In genomic region chr5:142636093-142636492, GRCh38 we compare ENCODE assay signal across 21 cellular contexts. TPM values are rescaled to one million over a fixed set of nuclear protein-coding genes. Genes with fewer than 3 reads are reported as not detected.
DNase-seq lines count a peak whose midpoint lies in the region; ATAC-seq, FAIRE-seq and TF ChIP-seq lines count a peak whose summit lies in the region.
"Had no signal": no experiment of that assay in that cellular context is flagged by ENCODE, and none has a peak within 500 bp of the region (broad histone marks: within the 10 kb centered on the region; RNA-seq: fewer than 3 reads in every experiment).

No MANE protein-coding gene starts in this region.

- H2AFZ ChIP-seq in parathyroid adenoma: peak overlapping the region; percentile 75

- H3K27ac ChIP-seq in kidney (ENCODE audit: low read depth in 2 of 2, low read length in 2 of 2): peak overlapping the region; percentile 33 to 55
- peak overlapping the region; percentile 98 for H3K27ac ChIP-seq in parathyroid adenoma
- no peak overlapping the region for H3K27ac ChIP-seq in caudate nucleus (ENCODE audit: low read depth, low read length)
- H3K27ac ChIP-seq: A549; BLaER1 treated with 17β-estradiol and CSF1 and Interleukin-3, amounts not matched to agents 10 nM and 100 nM had no signal

- no peak overlapping the region for H3K4me3 ChIP-seq in kidney (ENCODE audit: low read length in 2 of 2)
- H3K4me3 ChIP-seq in parathyroid adenoma (ENCODE audit: low read depth, low read length): peak overlapping the region; percentile 23
- H3K4me3 ChIP-seq: A549; BLaER1 treated with 17β-estradiol and CSF1 and Interleukin-3, amounts not matched to agents 10 nM and 100 nM had no signal

- peak overlapping the region; percentile 56 for H3K4me2 ChIP-seq in parathyroid adenoma (ENCODE audit: low read length)
- H3K4me2 ChIP-seq: A549; BLaER1 treated with 17β-estradiol and CSF1 and Interleukin-3, amounts not matched to agents 10 nM and 100 nM had no signal

- H3K36me3 ChIP-seq in kidney (ENCODE audit: control insufficient read depth in 1 of 2, insufficient read depth in 2 of 2, low read length in 2 of 2) (no peaks in the 10 kb centered on the region), parathyroid adenoma (ENCODE audit: control insufficient read depth, insufficient read depth, low read length) (no peaks in the 10 kb centered on the region)
- H3K36me3 ChIP-seq: BLaER1 treated with 17β-estradiol and CSF1 and Interleukin-3, amounts not matched to agents 10 nM and 100 nM had no signal

- TF ChIP-seq CTCF in kidney (IDR thresholded peaks at IDR 0.05; ENCODE audit: borderline replicate concordance, extremely low read depth, insufficient read depth): no peak
- no peak for TF ChIP-seq CTCF in parathyroid adenoma (IDR thresholded peaks at IDR 0.05)

- peak; percentile 20 for DNase-seq in ELF-1 (ENCODE audit: low read depth, low spot score)
- no peak for DNase-seq in kidney
- DNase-seq in NCI-H187 treated with DMSO at 0.1 percent for 48 hours (lab: John Stamatoyannopoulos, UW): no peak
- DNase-seq in caudate nucleus (lab: John Stamatoyannopoulos, UW): no peak
- DNase-seq: CD8-positive, alpha-beta T cell; HFFc6; NCI-H1417 treated with DMSO at 0.1 percent for 48 hours; NCI-H1930; NCI-H226; NCI-H524; NCI-H82; RPMI8226 had no signal

- no peaks in the 10 kb centered on the region for H3K9me3 ChIP-seq in kidney (ENCODE audit: control insufficient read depth in 1 of 2, low read length in 2 of 2)
- no peaks in the 10 kb centered on the region for H3K9me3 ChIP-seq in parathyroid adenoma (ENCODE audit: control insufficient read depth, low read length)
- H3K9me3 ChIP-seq: A549; BLaER1 treated with 17β-estradiol and CSF1 and Interleukin-3, amounts not matched to agents 10 nM and 100 nM had no signal

- intact Hi-C loops in kidney (cut with DNase I): no loop called here

- peak; percentile 66; the same call in 1 of the 3 replicates for ATAC-seq in SK-N-SH treated with all-trans-retinoic acid at 6 μM for 48 hours
- no peak for ATAC-seq in GM21619 (IDR thresholded peaks at IDR 0.05; ENCODE audit: unreplicated experiment)
- ATAC-seq: A549; CD8-positive, alpha-beta T cell had no signal

- H3K9ac ChIP-seq in kidney (ENCODE audit: low read length in 2 of 2): no peak overlapping the region
- no peak overlapping the region for H3K9ac ChIP-seq in parathyroid adenoma
- H3K9ac ChIP-seq: BLaER1 treated with 17β-estradiol and CSF1 and Interleukin-3, amounts not matched to agents 10 nM and 100 nM had no signal

- H3K79me2 ChIP-seq in parathyroid adenoma: no peaks in the 10 kb centered on the region

- no peak for FAIRE-seq in kidney (lab: Jason Lieb, UNC)
- FAIRE-seq: A549, D721Med, GM12892, H54 had no signal

- H3K27me3 ChIP-seq in parathyroid adenoma (ENCODE audit: control insufficient read depth, insufficient read depth, low read length): no peaks in the 10 kb centered on the region
- H3K27me3 ChIP-seq: BLaER1 treated with 17β-estradiol and CSF1 and Interleukin-3, amounts not matched to agents 10 nM and 100 nM had no signal

- H3K4me1 ChIP-seq in kidney (ENCODE audit: control insufficient read depth in 1 of 2, insufficient read depth in 1 of 2, low read depth in 1 of 2, low read length in 2 of 2) (peaks cover 5 to 7% of the 10 kb centered on the region in 2 donors), parathyroid adenoma (peaks cover 65% of the 10 kb centered on the region)
- H3K4me1 ChIP-seq: A549 had no signal

TF ChIP-seq in SK-N-SH treated with all-trans-retinoic acid at 6 μM for 48 hours, 23 proteins besides CTCF, POLR2A, EP300 and RAD21:
- TF ChIP-seq TSHZ2 (CRISPR knock-in tag; IDR thresholded peaks at IDR 0.05) (0 out of 2 replicates have a peak, but pooled peaks have one; percentile 29), SNAI2 (CRISPR knock-in tag; IDR thresholded peaks at IDR 0.05) (no peak)

RNA-seq across cellular contexts. Expression of gene FGF1, which starts 49.8 kb away (rescaled TPM):
- 2.1 TPM for total RNA-seq in kidney
- polyA plus RNA-seq in kidney (ENCODE audit: insufficient read depth, low read depth, low replicate concordance): 89.7 TPM
- total RNA-seq: CD8-positive, alpha-beta T cell; HT-29 had no signal
